In the genomic region with DNA sequence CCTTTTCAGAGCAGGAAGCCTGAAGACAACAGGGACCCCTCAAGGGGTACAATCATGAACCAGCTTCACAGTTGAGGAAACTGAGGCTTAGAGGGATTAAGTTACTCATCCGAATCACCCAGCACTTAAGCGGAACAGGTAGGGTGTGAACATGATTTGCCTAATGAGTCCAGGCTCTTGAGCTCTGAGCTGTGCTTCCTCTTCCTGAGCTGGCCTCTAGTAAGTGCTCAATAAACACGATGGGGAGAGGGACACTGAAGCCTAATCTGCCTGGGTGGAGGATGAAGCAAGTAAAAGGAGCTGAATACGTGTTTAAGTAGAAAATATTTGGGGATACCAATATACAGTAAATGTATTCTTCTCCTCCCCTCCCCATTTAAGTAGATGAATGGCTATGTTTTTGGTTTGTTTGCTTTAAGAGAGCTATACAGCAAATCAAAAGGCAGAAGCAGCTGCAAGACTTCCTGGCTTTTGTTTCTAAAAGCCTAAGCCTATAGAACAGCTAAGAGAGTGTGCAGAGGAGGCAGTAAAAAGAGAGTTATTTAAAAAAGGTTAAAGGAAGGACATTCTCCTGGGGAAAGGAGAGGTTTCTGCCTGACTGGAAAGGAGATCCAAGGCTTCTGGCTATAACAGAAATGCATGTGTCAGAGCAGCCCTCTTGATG, we compare ENCODE assay signal across 9 cellular contexts. TPM values are rescaled to one million over a fixed set of nuclear protein-coding genes. Genes with fewer than 3 reads are reported as not detected.
DNase-seq lines count a peak whose midpoint lies in the region; ATAC-seq and TF ChIP-seq lines count a peak whose summit lies in the region.
"Had no signal": no experiment of that assay in that cellular context is flagged by ENCODE, and none has a peak within 500 bp of the region (broad histone marks: within the 10 kb centered on the region; RNA-seq: fewer than 3 reads in every experiment).

No MANE protein-coding gene starts in this region.

- POLR2A ChIA-PET in activated B cell treated with CpG ODN at 0.5 μM for 24 hours (lab: Charles Lee), result interaction anchor here (0.5 to 4.0 kb wide), 16 partner anchors 21 to 670 kb away, joined by 3 to 50 read pairs (median 4); a partner anchor contains a TSS

- no peaks in the 10 kb centered on the region for H3K9me3 ChIP-seq in MG63
- no peaks in the 10 kb centered on the region for H3K9me3 ChIP-seq in endodermal cell (ENCODE audit: control insufficient read depth, low read length)

- intact Hi-C loops in activated B cell treated with CpG ODN at 0.5 μM for 24 hours (cut with micrococcal nuclease), result loop anchor here (1.0 to 10.0 kb wide), 6 partner anchors 22 to 438 kb away; a partner anchor contains a TSS

- peaks cover 17% of the 10 kb centered on the region; the same call in 1 of the 2 replicates for H3K36me3 Mint-ChIP-seq in HFFc6 (ENCODE audit: low read depth)
- H3K36me3 Mint-ChIP-seq in activated B cell treated with CpG ODN at 0.5 μM for 24 hours (ENCODE audit: low read depth), result peaks cover 6% of the 10 kb centered on the region
- peaks cover 0 to 5% of the 10 kb centered on the region in 2 donors for H3K36me3 Mint-ChIP-seq in naive B cell
- peaks cover 19% of the 10 kb centered on the region for H3K36me3 Mint-ChIP-seq in endodermal cell (ENCODE audit: low read depth)

- H3K27ac ChIP-seq in endodermal cell (ENCODE audit: low read depth, low read length), result no peak overlapping the region
- H3K27ac ChIP-seq: SK-N-MC had no signal

- H3K27me3 ChIP-seq in MG63, result no peaks in the 10 kb centered on the region
- no peaks in the 10 kb centered on the region for H3K27me3 ChIP-seq in endodermal cell (ENCODE audit: control insufficient read depth, insufficient read depth, low read length, poor library complexity, severe bottlenecking)

- WGBS in endodermal cell (ENCODE audit: insufficient coverage in 1 of 2, insufficient read length in 1 of 2), 2 experiments, result 83 to 96% methylated on average over 2 to 3 of the region's 4 CpGs

- peak; percentile 31 for ATAC-seq in activated B cell treated with CpG ODN at 0.5 μM for 24 hours (ENCODE audit: low read depth)
- peak; percentile 17 to 32 for ATAC-seq in naive B cell (ENCODE audit: low read depth in 2 of 2)
- no peak for ATAC-seq in GM21526 (IDR thresholded peaks at IDR 0.05; ENCODE audit: low FRiP score, unreplicated experiment)

- DNase-seq in DMS153 (lab: John Stamatoyannopoulos, UW) (peak; percentile 71), HFFc6 (no peak), activated B cell treated with CpG ODN at 0.5 μM for 24 hours (no peak), naive B cell (no peak), MG63 (no peak), endodermal cell (no peak), activated gamma-delta T cell (lab: John Stamatoyannopoulos, UW) (no peak)

- CTCF ChIA-PET in activated B cell treated with CpG ODN at 0.5 μM for 24 hours (lab: Charles Lee), result interaction anchor here (0.7 to 6.7 kb wide), 25 partner anchors 11 to 621 kb away, joined by 3 to 388 read pairs (median 7); a partner anchor contains a TSS

- H3K9me3 Mint-ChIP-seq in HFFc6, result no peaks in the 10 kb centered on the region
- H3K9me3 Mint-ChIP-seq in activated B cell treated with CpG ODN at 0.5 μM for 24 hours, result no peaks in the 10 kb centered on the region
- H3K9me3 Mint-ChIP-seq in naive B cell, result no peaks in the 10 kb centered on the region
- no peaks in the 10 kb centered on the region for H3K9me3 Mint-ChIP-seq in endodermal cell

- H3K27me3 Mint-ChIP-seq in HFFc6 (ENCODE audit: insufficient read depth), result peaks cover 3% of the 10 kb centered on the region; the same call in 1 of the 2 replicates
- H3K27me3 Mint-ChIP-seq in activated B cell treated with CpG ODN at 0.5 μM for 24 hours, result no peaks in the 10 kb centered on the region
- H3K27me3 Mint-ChIP-seq in naive B cell, result no peaks in the 10 kb centered on the region
- no peaks in the 10 kb centered on the region for H3K27me3 Mint-ChIP-seq in endodermal cell (ENCODE audit: insufficient read depth)

- no peak overlapping the region for H3K4me3 ChIP-seq in MG63
- no peak overlapping the region for H3K4me3 ChIP-seq in endodermal cell (ENCODE audit: low read length)
- H3K4me3 ChIP-seq: SK-N-MC had no signal

- H3K9ac ChIP-seq in endodermal cell (ENCODE audit: extremely low read depth, low read length, poor library complexity, severe bottlenecking), result no peak overlapping the region

- TF ChIP-seq CTCF in HFFc6 (IDR thresholded peaks at IDR 0.05) (no peak), activated B cell treated with CpG ODN at 0.5 μM for 24 hours (IDR thresholded peaks at IDR 0.05) (no peak), endodermal cell (conservative IDR thresholded peaks at IDR 0.05) (no peak)

- H3K36me3 ChIP-seq in MG63, result peaks cover 10% of the 10 kb centered on the region
- no peaks in the 10 kb centered on the region for H3K36me3 ChIP-seq in endodermal cell (ENCODE audit: control insufficient read depth, insufficient read depth, low read length)

- peak overlapping the region; percentile 94 for H3K27ac Mint-ChIP-seq in HFFc6
- H3K27ac Mint-ChIP-seq in activated B cell treated with CpG ODN at 0.5 μM for 24 hours, result peak overlapping the region; percentile 96
- peak overlapping the region in 5 of 6 donors; percentile 70 to 100 (median 96) for H3K27ac Mint-ChIP-seq in naive B cell
- H3K27ac Mint-ChIP-seq in endodermal cell, result no peak overlapping the region

- peaks cover 48% of the 10 kb centered on the region for H3K4me1 Mint-ChIP-seq in HFFc6 (ENCODE audit: low read depth)
- H3K4me1 Mint-ChIP-seq in activated B cell treated with CpG ODN at 0.5 μM for 24 hours, result peaks cover 43% of the 10 kb centered on the region
- H3K4me1 Mint-ChIP-seq in naive B cell, result peaks cover 26 to 32% (median 30%) of the 10 kb centered on the region in 3 donors
- peaks cover 7% of the 10 kb centered on the region for H3K4me1 Mint-ChIP-seq in endodermal cell

- H3K4me1 ChIP-seq in endodermal cell (ENCODE audit: control insufficient read depth, insufficient read depth, low read length), result no peaks in the 10 kb centered on the region

- peak overlapping the region; percentile 74 for H3K4me3 Mint-ChIP-seq in HFFc6
- H3K4me3 Mint-ChIP-seq in activated B cell treated with CpG ODN at 0.5 μM for 24 hours, result peak overlapping the region; percentile 24
- peak overlapping the region in 4 of 8 donors; percentile 1 to 77 (median 56) for H3K4me3 Mint-ChIP-seq in naive B cell
- H3K4me3 Mint-ChIP-seq in endodermal cell, result no peak overlapping the region

RNA-seq across cellular contexts. Expression of a gene that starts 20.5 kb away (rescaled TPM):
- 10 to 100 TPM in 5 of 6 experiments, 1 to 10 TPM in 1; 8.8 to 13.0 (median 11.0) TPM for total RNA-seq in HFFc6 (2021; fragmentation: NEBNext Ultra II Directional; extraction: Animal tissue kit (Norgen Biotek cat#: 25700))
- total RNA-seq in activated B cell treated with CpG ODN at 0.5 μM for 24 hours (5.5 and 7.4 TPM in 2 replicates), endodermal cell (10 to 100 TPM; 16.6 to 16.9 TPM)
- 1 to 10 TPM; 3.1 to 8.7 (median 3.9) TPM for polyA plus RNA-seq in naive B cell (ENCODE audit: low read depth in 6 of 6)
- total RNA-seq in MG63 (2014; rRNA removed; shearing (Covaris generic); ENCODE audit: low replicate concordance), result 5.7 and 7.2 TPM in 2 replicates
- 8.8 TPM for polyA plus RNA-seq in endodermal cell (2013, experiment 1 of 2)
- polyA plus RNA-seq in endodermal cell (2013, experiment 2 of 2), result 9.5 TPM

RNA-seq across cellular contexts. Expression of a gene that starts 22.5 kb away (rescaled TPM):
- 100 to 1,000 TPM in 4 of 6 experiments, 10 to 100 TPM in 2; 97.8 to 164 (median 107) TPM for total RNA-seq in HFFc6 (2021; fragmentation: NEBNext Ultra II Directional; extraction: Animal tissue kit (Norgen Biotek cat#: 25700))
- total RNA-seq in activated B cell treated with CpG ODN at 0.5 μM for 24 hours (21.0 and 23.2 TPM in 2 replicates), endodermal cell (1 to 10 TPM; 4.7 to 5.5 TPM)
- polyA plus RNA-seq in naive B cell (ENCODE audit: low read depth in 6 of 6), result 10 to 100 TPM; 18.3 to 39.8 (median 26.4) TPM
- 44.1 and 45.5 TPM in 2 replicates for total RNA-seq in MG63 (2014; rRNA removed; shearing (Covaris generic); ENCODE audit: low replicate concordance)
- polyA plus RNA-seq in endodermal cell (2013, experiment 1 of 2), result 7.9 TPM
- polyA plus RNA-seq in endodermal cell (2013, experiment 2 of 2), result 7.4 TPM
